Comparison of ENCODE assay signal across 8 cellular contexts in genomic region chr6:131061041-131061770, GRCh38. TPM values are rescaled to one million over a fixed set of nuclear protein-coding genes. Genes with fewer than 3 reads are reported as not detected.
DNase-seq lines count a peak whose midpoint lies in the region; TF ChIP-seq lines count a peak whose summit lies in the region.

No MANE protein-coding gene starts in this region.

- H3K4me1 ChIP-seq in PC-9 (replicated peaks; ENCODE audit: insufficient read depth) = peaks cover 11% of the 10 kb centered on the region

- peaks cover under 1% of the 10 kb centered on the region for H3K9me3 ChIP-seq in PC-9 (ENCODE audit: insufficient read depth, low read depth)

- POLR2A ChIA-PET in PC-9 (lab: Charles Lee; ENCODE audit: unreplicated experiment) = no interaction called here

- H4K20me1 ChIP-seq in PC-9 (ENCODE audit: insufficient read depth) = no peaks in the 10 kb centered on the region

- peaks cover 21% of the 10 kb centered on the region for H3K27me3 Mint-ChIP-seq in activated CD4-positive, alpha-beta T cell treated with anti-CD3 and anti-CD28 coated beads, Interleukin-2, amount 10 ng/mL, durations not matched to agents 24 days and 14 days

- no peaks in the 10 kb centered on the region for H3K36me3 ChIP-seq in PC-9 (ENCODE audit: low read depth)

- TSS peak; percentile 58 for BruUV-seq in PC-9 (replicated peaks; lab: Mats Ljungman, UMichigan)

- peaks cover 15% of the 10 kb centered on the region for H3K4me1 Mint-ChIP-seq in activated CD4-positive, alpha-beta T cell treated with anti-CD3 and anti-CD28 coated beads, Interleukin-2, amount 10 ng/mL, durations not matched to agents 24 days and 14 days

- peak overlapping the region; percentile 61; the same call in 1 of the 2 replicates for H3K4me3 ChIP-seq in PC-9

- TF ChIP-seq CTCF in PC-9 (conservative IDR thresholded peaks at IDR 0.05) = no peak

- no peak overlapping the region for H3K27ac Mint-ChIP-seq in activated CD4-positive, alpha-beta T cell treated with anti-CD3 and anti-CD28 coated beads, Interleukin-2, amount 10 ng/mL, durations not matched to agents 24 days and 14 days

- H3F3A ChIP-seq in PC-9 (ENCODE audit: insufficient read depth, low read depth) = peaks cover 18% of the 10 kb centered on the region; the same call in 1 of the 2 replicates

- H3K9me3 Mint-ChIP-seq in activated CD4-positive, alpha-beta T cell treated with anti-CD3 and anti-CD28 coated beads, Interleukin-2, amount 10 ng/mL, durations not matched to agents 24 days and 14 days = peaks cover 4% of the 10 kb centered on the region

- DNase-seq in activated CD4-positive, alpha-beta T cell treated with anti-CD3 and anti-CD28 coated beads, Interleukin-2, amount 10 ng/mL, durations not matched to agents 24 days and 14 days = no peak
- no peak for DNase-seq in activated CD4-positive, alpha-beta T cell treated with anti-CD3 and anti-CD28 coated beads for 4 hours
- DNase-seq in PC-9 (no peak), erythroblast (lab: John Stamatoyannopoulos, UW) (peak; percentile 1 to 12), retina (peak; percentile 27), NCI-H2196 (lab: John Stamatoyannopoulos, UW; ENCODE audit: unreplicated experiment) (no peak), NCI-H446 (lab: John Stamatoyannopoulos, UW) (no peak), iPS-NIHi7 (ENCODE audit: extremely low spot score) (no peak)

- H3K9me2 ChIP-seq in PC-9 (ENCODE audit: insufficient read depth) = no peaks in the 10 kb centered on the region

- H3K27me3 ChIP-seq in PC-9 (ENCODE audit: insufficient read depth, low read depth) = no peaks in the 10 kb centered on the region

- H3K36me3 Mint-ChIP-seq in activated CD4-positive, alpha-beta T cell treated with anti-CD3 and anti-CD28 coated beads, Interleukin-2, amount 10 ng/mL, durations not matched to agents 24 days and 14 days (ENCODE audit: low read depth) = no peaks in the 10 kb centered on the region

- CTCF ChIA-PET in PC-9 (lab: Charles Lee) = no interaction called here

- TF ChIP-seq POLR2A in erythroblast (IDR thresholded peaks at IDR 0.05; ENCODE audit: low read length) = no peak

- no peak overlapping the region for H3K27ac ChIP-seq in PC-9

- H3K79me2 ChIP-seq in PC-9 (ENCODE audit: low read depth) = peaks cover 17% of the 10 kb centered on the region; the same call in 1 of the 2 replicates

- H3K4me2 ChIP-seq in PC-9 = peak overlapping the region; percentile 92

- H2AFZ ChIP-seq in PC-9 = no peak overlapping the region

- H3K4me3 Mint-ChIP-seq in activated CD4-positive, alpha-beta T cell treated with anti-CD3 and anti-CD28 coated beads, Interleukin-2, amount 10 ng/mL, durations not matched to agents 24 days and 14 days = peak overlapping the region; percentile 82

- intact Hi-C loops in activated CD4-positive, alpha-beta T cell treated with anti-CD3 and anti-CD28 coated beads, Interleukin-2, amount 10 ng/mL, durations not matched to agents 24 days and 14 days (cut with micrococcal nuclease) = loop anchor here (5.0 kb wide), 1 partner anchor 471 kb away; no protein-coding TSS in a partner anchor
- intact Hi-C loops in PC-9 (cut with micrococcal nuclease; ENCODE audit: unreplicated experiment) = no loop called here

RNA-seq across cellular contexts. Expression of gene EPB41L2, which starts 1.8 kb away (rescaled TPM):
- total RNA-seq in activated CD4-positive, alpha-beta T cell treated with anti-CD3 and anti-CD28 coated beads, Interleukin-2, amount 10 ng/mL, durations not matched to agents 24 days and 14 days = 15.4 and 16.5 TPM in 2 replicates
- total RNA-seq in PC-9 (2021) = 59.1 and 67.4 TPM in 2 replicates

Comparison
In these comparisons a context has a peak if more than half of its experiments do, and no peak if none do; other contexts are left out.
1. DNase-seq: peak in erythroblast (2 of 2) and retina (single experiment); none in activated CD4-positive, alpha-beta T cell treated with anti-CD3 and anti-CD28 coated beads, Interleukin-2, amount 10 ng/mL, durations not matched to agents 24 days and 14 days (single experiment), activated CD4-positive, alpha-beta T cell treated with anti-CD3 and anti-CD28 coated beads for 4 hours (0 of 2), PC-9 (0 of 2), NCI-H2196 (single experiment), NCI-H446 (0 of 2) and iPS-NIHi7 (single experiment).